8 cellular contexts compared by ENCODE assay signal in the genomic region with DNA sequence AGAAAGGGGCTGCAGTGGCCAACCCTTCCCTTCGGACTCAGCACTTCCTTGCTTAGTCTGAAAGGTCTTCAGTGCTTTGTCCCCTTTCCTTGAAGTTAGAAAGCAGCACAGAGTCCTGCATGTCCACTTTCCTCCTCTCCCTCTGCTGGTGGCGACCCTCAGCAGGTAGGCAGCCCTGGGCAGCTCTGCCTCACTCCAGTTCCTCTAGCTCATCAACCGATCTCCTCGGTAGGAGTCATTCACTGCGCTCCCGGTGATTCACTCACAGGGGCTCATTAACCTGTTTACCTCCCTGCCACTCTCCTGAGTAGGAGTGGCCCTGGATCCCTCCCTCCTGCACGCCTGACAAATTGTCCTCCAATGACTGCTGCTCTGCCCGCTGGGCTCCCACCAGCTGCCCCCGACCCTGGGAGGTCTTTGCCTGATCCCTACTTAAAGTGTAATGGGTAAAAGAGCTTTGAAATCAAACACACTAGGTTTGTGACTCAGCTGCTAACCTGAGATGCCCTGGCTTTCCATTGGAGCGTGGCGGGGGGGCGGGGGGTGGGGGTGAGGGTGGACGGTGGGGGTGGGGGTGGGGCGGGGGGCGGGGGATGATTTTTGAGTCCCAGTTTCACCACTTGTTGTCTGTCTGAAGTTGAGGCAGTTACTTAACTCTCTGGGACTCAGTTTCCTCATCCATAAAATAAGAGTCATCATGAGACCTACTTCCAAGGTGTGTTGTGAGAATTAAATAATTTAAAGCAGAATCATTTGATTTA. TPM values are rescaled to one million over a fixed set of nuclear protein-coding genes. Genes with fewer than 3 reads are reported as not detected.
DNase-seq lines count a peak whose midpoint lies in the region; ATAC-seq and TF ChIP-seq lines count a peak whose summit lies in the region.

No MANE protein-coding gene starts in this region.

- intact Hi-C loops in dendritic cell treated with granulocyte-macrophage colony-stimulating factor and Interleukin-4, amounts not matched to agents 40 ng/mL and 50 ng/mL, for 4 days (cut with micrococcal nuclease): no loop called here
- intact Hi-C loops in left ventricle myocardium superior (cut with micrococcal nuclease): no loop called here

- DNase-seq in HCEC 1CT: peak; percentile 79
- DNase-seq in NCI-H460 (ENCODE audit: extremely low read depth, low read depth): peak; percentile 54
- DNase-seq in nephron progenitor cell: peak; percentile 73
- DNase-seq in GF-D8 (lab: John Stamatoyannopoulos, UW): no peak
- no peak for DNase-seq in SKM-1 treated with dmso at 0.1 percent for 144 hours (lab: John Stamatoyannopoulos, UW; ENCODE audit: unreplicated experiment)
- DNase-seq in GM19240 (ENCODE audit: insufficient read length, low spot score): no peak
- no peak for DNase-seq in left ventricle myocardium superior

- H3K4me1 Mint-ChIP-seq in dendritic cell treated with granulocyte-macrophage colony-stimulating factor and Interleukin-4, amounts not matched to agents 40 ng/mL and 50 ng/mL, for 4 days (ENCODE audit: low read depth): peaks cover 81% of the 10 kb centered on the region
- peaks cover 70% of the 10 kb centered on the region for H3K4me1 Mint-ChIP-seq in nephron progenitor cell

- ATAC-seq in left ventricle myocardium superior: no peak

- H3K4me3 Mint-ChIP-seq in dendritic cell treated with granulocyte-macrophage colony-stimulating factor and Interleukin-4, amounts not matched to agents 40 ng/mL and 50 ng/mL, for 4 days: no peak overlapping the region
- H3K4me3 Mint-ChIP-seq in nephron progenitor cell: peak overlapping the region; percentile 41

- H3K27ac Mint-ChIP-seq in dendritic cell treated with granulocyte-macrophage colony-stimulating factor and Interleukin-4, amounts not matched to agents 40 ng/mL and 50 ng/mL, for 4 days: peak overlapping the region; percentile 84
- peak overlapping the region; percentile 55 for H3K27ac Mint-ChIP-seq in nephron progenitor cell

- TF ChIP-seq CTCF in nephron progenitor cell (IDR thresholded peaks at IDR 0.05): no peak

- H3K27me3 Mint-ChIP-seq in dendritic cell treated with granulocyte-macrophage colony-stimulating factor and Interleukin-4, amounts not matched to agents 40 ng/mL and 50 ng/mL, for 4 days: peaks cover 2% of the 10 kb centered on the region
- peaks cover 41% of the 10 kb centered on the region for H3K27me3 Mint-ChIP-seq in nephron progenitor cell (ENCODE audit: low read depth, poor library complexity)

- H3K36me3 Mint-ChIP-seq in dendritic cell treated with granulocyte-macrophage colony-stimulating factor and Interleukin-4, amounts not matched to agents 40 ng/mL and 50 ng/mL, for 4 days (ENCODE audit: low read depth): no peaks in the 10 kb centered on the region
- H3K36me3 Mint-ChIP-seq in nephron progenitor cell (ENCODE audit: low read depth): no peaks in the 10 kb centered on the region

- no peaks in the 10 kb centered on the region for H3K9me3 Mint-ChIP-seq in dendritic cell treated with granulocyte-macrophage colony-stimulating factor and Interleukin-4, amounts not matched to agents 40 ng/mL and 50 ng/mL, for 4 days
- no peaks in the 10 kb centered on the region for H3K9me3 Mint-ChIP-seq in nephron progenitor cell

RNA-seq across cellular contexts. Expression of gene SCNN1A, which starts 4.2 kb away (rescaled TPM):
- 0.29 and 1.7 TPM in 2 replicates for total RNA-seq in NCI-H460 (2014; rRNA removed; shearing (Covaris generic))
- 1.2 and 3.0 TPM in 2 replicates for polyA plus RNA-seq in NCI-H460 (2014; cell fraction: nucleus; rRNA removed)
- total RNA-seq in left ventricle myocardium superior: 1.7 TPM

RNA-seq across cellular contexts. Expression of gene LTBR, which starts 12.8 kb away (rescaled TPM):
- 80.4 and 82.9 TPM in 2 replicates for total RNA-seq in NCI-H460 (2014; rRNA removed; shearing (Covaris generic))
- polyA plus RNA-seq in NCI-H460 (2014; cell fraction: nucleus; rRNA removed): 170 and 268 TPM in 2 replicates
- 32.9 TPM for total RNA-seq in left ventricle myocardium superior

RNA-seq across cellular contexts. Expression of gene TNFRSF1A, which starts 29.3 kb away (rescaled TPM):
- total RNA-seq in NCI-H460 (2014; rRNA removed; shearing (Covaris generic)): 180 and 190 TPM in 2 replicates
- polyA plus RNA-seq in NCI-H460 (2014; cell fraction: nucleus; rRNA removed): 144 and 152 TPM in 2 replicates
- 44.0 TPM for total RNA-seq in left ventricle myocardium superior

Comparison
In these comparisons a context has a peak if more than half of its experiments do, and no peak if none do; other contexts are left out.
1. DNase-seq: peak in HCEC 1CT (single experiment), NCI-H460 (single experiment) and nephron progenitor cell (single experiment); none in GF-D8 (single experiment), SKM-1 treated with dmso at 0.1 percent for 144 hours (single experiment), GM19240 (single experiment) and left ventricle myocardium superior (single experiment).